ENCODE assay signal across 30 cellular contexts in genomic region chrX:141903400-141904155, GRCh38. TPM values are rescaled to one million over a fixed set of nuclear protein-coding genes. Genes with fewer than 3 reads are reported as not detected.
A peak's percentile ranks its signal among the peaks of the same experiment; 100 is the strongest.
DNase-seq lines count a peak whose midpoint lies in the region; ATAC-seq lines count a peak whose summit lies in the region.
"Had no signal": no experiment of that assay in that cellular context is flagged by ENCODE, and none has a peak within 500 bp of the region (broad histone marks: within the 10 kb centered on the region; RNA-seq: fewer than 3 reads in every experiment).

Gene MAGEC1, plus strand, starts transcription at chrX:141903894. Its CDS starts 1,179 bp downstream, at chrX:141905073.

- intact Hi-C loops in posterior vena cava (cut with DNase I): no loop called here

- ATAC-seq in HG03045 (IDR thresholded peaks at IDR 0.05; ENCODE audit: unreplicated experiment): no peak
- ATAC-seq in GM21381 (IDR thresholded peaks at IDR 0.05; ENCODE audit: unreplicated experiment): no peak
- ATAC-seq in activated CD4-positive, CD25-positive, alpha-beta regulatory T cell treated with anti-CD3 and anti-CD28 coated beads, Interleukin-2, amount 50 U/mL, for 24 hours: no peak
- ATAC-seq: activated CD4-positive, alpha-beta T cell treated with anti-CD3 and anti-CD28 coated beads for 36 hours; HepG2; left ventricle myocardium superior; right lobe of liver; stimulated activated memory B cell treated with anti-CD40 and anti-IgM and Interleukin-4, amounts not matched to agents 10 μg/mL and 1 μg/mL and 100 μg/mL, for 72 hours had no signal

- DNase-seq in NCI-H1105 treated with DMSO at 0.1 percent for 48 hours (lab: John Stamatoyannopoulos, UW) (peak; percentile 63), NCI-H2171 treated with DMSO at 0.1 percent for 48 hours (lab: John Stamatoyannopoulos, UW) (peak; percentile 63), RPMI7951 (ENCODE audit: low read depth) (peak; percentile 4), posterior vena cava (ENCODE audit: low spot score) (peak; percentile 78)
- DNase-seq: activated CD4-positive, alpha-beta T cell treated with anti-CD3 and anti-CD28 coated beads for 36 hours; activated T-cell treated with anti-CD3 and anti-CD28 coated beads for 4 hours; aorta; C1 segment of cervical spinal cord; effector memory CD4-positive, alpha-beta T cell; GM23248; head of caudate nucleus; HFFc6; left ventricle myocardium superior; NCI-H1048; NCI-H2107; NCI-H69; right lobe of liver; stimulated activated CD4-positive, alpha-beta T cell treated with anti-CD3 and anti-CD28 coated beads, Interleukin-12 subunit alpha, Interleukin-12 subunit beta, amount 100 ng/mL, for 4 hours; stimulated activated CD4-positive, alpha-beta T cell treated with anti-CD3 and anti-CD28 coated beads, Interleukin-4, amount 100 ng/mL, for 4 hours had no signal

RNA-seq across cellular contexts. Expression of gene MAGEC1, which starts in this region (rescaled TPM):
- total RNA-seq in RPMI7951 (2014; rRNA removed; shearing (Covaris generic)): under 0.01 and 0.10 TPM in 2 replicates
- total RNA-seq in posterior vena cava: not detected
- total RNA-seq: activated CD4-positive, alpha-beta T cell treated with anti-CD3 and anti-CD28 coated beads for 36 hours; aorta; cardiac muscle cell; epithelial cell of proximal tubule; GM23248; HepG2; left ventricle myocardium superior; mesenteric fat pad; myocyte; right lobe of liver; T-helper 1 cell treated with Interleukin-12 subunit alpha and Interleukin-12 subunit beta and Interleukin-4 antibody, amounts not matched to agents 30 ng/mL and 1 ng/mL, for 36 hours; ureter had no signal

Comparison
In these comparisons a context has a peak if more than half of its experiments do, and no peak if none do; other contexts are left out.
1. Peak in DNase-seq in RPMI7951; RNA of the gene not detected or under 1 TPM.
2. Peak in DNase-seq in posterior vena cava; RNA of the gene not detected or under 1 TPM.
3. DNase-seq: peak in every context shown above with its lines; median percentile 78 in posterior vena cava; 63 in NCI-H1105 treated with DMSO at 0.1 percent for 48 hours; 63 in NCI-H2171 treated with DMSO at 0.1 percent for 48 hours; 4 in RPMI7951.